1 cellular context compared by ENCODE assay signal in genomic region chrX:19072372-19072771, GRCh38.
A peak's percentile ranks its signal among the peaks of the same experiment; 100 is the strongest.
TF ChIP-seq lines count a peak whose summit lies in the region.

No MANE protein-coding gene starts in this region.

TF ChIP-seq in HepG2, 621 proteins besides CTCF, POLR2A, EP300 and RAD21 (continued from another document):
- peak; percentile 47; the same call in 1 of the 2 replicates for TF ChIP-seq AHDC1 (CRISPR knock-in tag; IDR thresholded peaks at IDR 0.05; ENCODE audit: borderline replicate concordance)
- 0 out of 4 replicates have a peak, but pooled peaks of 1 of the 2 experiments have one; percentile 38 for TF ChIP-seq NR2F1 (CRISPR knock-in tag; IDR thresholded peaks at IDR 0.05)
TF ChIP-seq in HepG2: peak in this region for 14.
